ENCODE assay signal across 12 cellular contexts in the genomic region with DNA sequence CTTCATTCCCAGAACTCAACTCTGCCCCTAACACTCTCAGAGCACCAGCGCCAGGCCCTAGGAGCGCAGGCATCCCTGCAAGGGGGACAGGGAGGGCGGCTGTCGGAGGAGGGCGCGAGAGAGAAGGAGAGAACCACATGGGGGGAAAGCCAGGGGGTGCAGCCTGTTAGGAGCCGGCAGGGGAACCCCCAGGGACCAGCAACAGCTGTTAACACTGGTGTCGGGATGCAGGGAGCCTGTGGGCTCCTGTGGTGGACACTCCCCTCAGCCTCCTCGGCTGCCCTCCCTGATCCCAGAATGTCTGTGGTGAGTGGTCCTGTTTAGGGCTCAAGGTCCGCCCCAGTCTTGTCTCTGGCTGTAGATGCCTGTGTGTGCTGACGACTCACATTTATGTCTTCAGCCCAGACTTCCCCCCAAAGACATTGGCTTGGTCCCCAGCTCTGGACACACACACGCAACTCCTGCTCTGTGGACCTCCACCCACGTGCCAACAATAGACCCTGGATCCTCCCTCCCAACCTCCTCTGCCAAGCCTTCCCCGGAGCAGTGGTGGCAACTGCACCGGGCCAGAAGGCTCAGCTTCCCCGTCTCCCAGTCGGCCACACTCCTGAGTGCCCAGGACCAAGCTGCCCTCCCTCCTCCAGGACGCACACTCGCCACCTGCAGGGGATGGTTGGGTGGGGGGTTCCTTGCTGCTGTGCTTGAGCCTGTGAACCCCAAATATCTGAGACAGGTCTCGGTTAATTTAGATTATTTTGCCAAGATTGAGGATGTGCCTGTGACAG. TPM values are rescaled to one million over a fixed set of nuclear protein-coding genes. Genes with fewer than 3 reads are reported as not detected.
DNase-seq lines count a peak whose midpoint lies in the region; ATAC-seq and TF ChIP-seq lines count a peak whose summit lies in the region.
"Had no signal": no experiment of that assay in that cellular context is flagged by ENCODE, and none has a peak within 500 bp of the region (broad histone marks: within the 10 kb centered on the region; RNA-seq: fewer than 3 reads in every experiment).

No MANE protein-coding gene starts in this region.

- intact Hi-C loops in Right ventricle myocardium inferior (cut with DNase I), result no loop called here
- intact Hi-C loops in cardiac septum (cut with DNase I), result no loop called here

- no peaks in the 10 kb centered on the region for H3K9me3 ChIP-seq in hepatocyte (ENCODE audit: low read depth)
- H3K9me3 ChIP-seq: testis had no signal

- no peaks in the 10 kb centered on the region for H3K27me3 Mint-ChIP-seq in activated naive CD8-positive, alpha-beta T cell
- H3K27me3 Mint-ChIP-seq in type B pancreatic cell, result peaks cover 12% of the 10 kb centered on the region

- H3K79me2 ChIP-seq in hepatocyte, result no peaks in the 10 kb centered on the region

- H3K9me2 ChIP-seq in hepatocyte (replicated peaks; ENCODE audit: insufficient read depth), result no peaks in the 10 kb centered on the region

- H3K27me3 ChIP-seq in hepatocyte, result no peaks in the 10 kb centered on the region
- H3K27me3 ChIP-seq: testis had no signal

- H3K4me3 ChIP-seq in hepatocyte, result no peak overlapping the region
- H3K4me3 ChIP-seq: testis had no signal

- H3K36me3 ChIP-seq in hepatocyte (replicated peaks; ENCODE audit: insufficient read depth, low read depth), result no peaks in the 10 kb centered on the region

- peaks cover 3% of the 10 kb centered on the region for H3K4me1 ChIP-seq in hepatocyte (ENCODE audit: insufficient read depth)

- H2AFZ ChIP-seq in hepatocyte, result no peak overlapping the region

- H3K4me2 ChIP-seq in hepatocyte, result no peak overlapping the region

- H3K27ac ChIP-seq in hepatocyte, result no peak overlapping the region
- H3K27ac ChIP-seq: C4-2B, testis had no signal

- ATAC-seq in Right ventricle myocardium inferior, result no peak
- no peak for ATAC-seq in GM19455 (IDR thresholded peaks at IDR 0.05; ENCODE audit: unreplicated experiment)

- WGBS in hepatocyte (ENCODE audit: low lambda C conversion rate, missing lambda C conversion rate), result 47% methylated on average over 16 of the region's 20 CpGs

- DNase-seq in Right ventricle myocardium inferior (ENCODE audit: missing footprints) (peak; percentile 64), cardiac septum (ENCODE audit: low spot score) (no peak), hepatocyte (ENCODE audit: low spot score) (peak; percentile 61), type B pancreatic cell (ENCODE audit: extremely low spot score, unreplicated experiment) (no peak), DMS79 (lab: John Stamatoyannopoulos, UW) (no peak), SW 1271 (lab: John Stamatoyannopoulos, UW) (no peak)
- DNase-seq: MM.1S, testis had no signal

- H3K4me3 Mint-ChIP-seq in activated naive CD8-positive, alpha-beta T cell, result peak overlapping the region; percentile 27
- H3K4me3 Mint-ChIP-seq in type B pancreatic cell, result no peak overlapping the region

- H4K20me1 ChIP-seq in hepatocyte (ENCODE audit: insufficient read depth, poor library complexity, severe bottlenecking), result no peaks in the 10 kb centered on the region

- H3K27ac Mint-ChIP-seq in activated naive CD8-positive, alpha-beta T cell, result no peak overlapping the region
- H3K27ac Mint-ChIP-seq in type B pancreatic cell, result peak overlapping the region; percentile 7

- H3K9me3 Mint-ChIP-seq in activated naive CD8-positive, alpha-beta T cell (ENCODE audit: low read depth), result no peaks in the 10 kb centered on the region
- H3K9me3 Mint-ChIP-seq in type B pancreatic cell, result no peaks in the 10 kb centered on the region

- no peaks in the 10 kb centered on the region for H3K36me3 Mint-ChIP-seq in activated naive CD8-positive, alpha-beta T cell
- no peaks in the 10 kb centered on the region for H3K36me3 Mint-ChIP-seq in type B pancreatic cell

- peaks cover 47% of the 10 kb centered on the region for H3K4me1 Mint-ChIP-seq in activated naive CD8-positive, alpha-beta T cell (ENCODE audit: low read depth)
- H3K4me1 Mint-ChIP-seq in type B pancreatic cell (ENCODE audit: unreplicated experiment), result peaks cover 9% of the 10 kb centered on the region

- TF ChIP-seq CTCF in hepatocyte (IDR thresholded peaks at IDR 0.05; ENCODE audit: poor library complexity), result peak; percentile 25
- peak; percentile 26 for TF ChIP-seq CTCF in type B pancreatic cell (conservative IDR thresholded peaks at IDR 0.05)

RNA-seq across cellular contexts. Expression of a gene that starts 0.8 kb away (rescaled TPM):
- total RNA-seq in Right ventricle myocardium inferior, result not detected
- not detected for total RNA-seq in cardiac septum
- not detected in 2 replicates for total RNA-seq in hepatocyte
- 0.36 TPM in 1 of 2 replicates, not detected in the other for polyA plus RNA-seq in hepatocyte
- not detected in 2 replicates for total RNA-seq in type B pancreatic cell (ENCODE audit: low replicate concordance)
- total RNA-seq: astrocyte, testis had no signal

RNA-seq across cellular contexts. Expression of a gene that starts 7.5 kb away (rescaled TPM):
- total RNA-seq in Right ventricle myocardium inferior (253 TPM), cardiac septum (215 TPM), hepatocyte (59.2 and 74.6 TPM in 2 replicates), type B pancreatic cell (ENCODE audit: low replicate concordance) (109 and 238 TPM in 2 replicates)
- polyA plus RNA-seq in hepatocyte, result 504 and 535 TPM in 2 replicates

RNA-seq across cellular contexts. Expression of a gene that starts 11.2 kb away (rescaled TPM):
- 10.0 TPM for total RNA-seq in Right ventricle myocardium inferior
- total RNA-seq in cardiac septum, result 11.0 TPM
- 12.0 and 19.2 TPM in 2 replicates for total RNA-seq in hepatocyte
- 27.9 and 44.0 TPM in 2 replicates for polyA plus RNA-seq in hepatocyte
- total RNA-seq in type B pancreatic cell (ENCODE audit: low replicate concordance), result 12.6 and 32.5 TPM in 2 replicates

RNA-seq across cellular contexts. Expression of a gene that starts 13.7 kb away (rescaled TPM):
- total RNA-seq in Right ventricle myocardium inferior, result 125 TPM
- 123 TPM for total RNA-seq in cardiac septum
- 98.0 and 98.9 TPM in 2 replicates for total RNA-seq in hepatocyte
- 159 and 201 TPM in 2 replicates for polyA plus RNA-seq in hepatocyte
- total RNA-seq in type B pancreatic cell (ENCODE audit: low replicate concordance), result 34.1 and 192 TPM in 2 replicates

RNA-seq across cellular contexts. Expression of a gene that starts 20.5 kb away (rescaled TPM):
- total RNA-seq in Right ventricle myocardium inferior (401 TPM), cardiac septum (260 TPM), hepatocyte (166 and 182 TPM in 2 replicates), type B pancreatic cell (ENCODE audit: low replicate concordance) (175 and 354 TPM in 2 replicates)
- polyA plus RNA-seq in hepatocyte, result 2,035 and 2,121 TPM in 2 replicates

Comparison
In these comparisons a context has a peak if more than half of its experiments do, and no peak if none do; other contexts are left out.
1. DNase-seq: peak in Right ventricle myocardium inferior (single experiment) and hepatocyte (single experiment); none in cardiac septum (single experiment), type B pancreatic cell (single experiment), DMS79 (single experiment) and SW 1271 (0 of 2).